In the genomic region with DNA sequence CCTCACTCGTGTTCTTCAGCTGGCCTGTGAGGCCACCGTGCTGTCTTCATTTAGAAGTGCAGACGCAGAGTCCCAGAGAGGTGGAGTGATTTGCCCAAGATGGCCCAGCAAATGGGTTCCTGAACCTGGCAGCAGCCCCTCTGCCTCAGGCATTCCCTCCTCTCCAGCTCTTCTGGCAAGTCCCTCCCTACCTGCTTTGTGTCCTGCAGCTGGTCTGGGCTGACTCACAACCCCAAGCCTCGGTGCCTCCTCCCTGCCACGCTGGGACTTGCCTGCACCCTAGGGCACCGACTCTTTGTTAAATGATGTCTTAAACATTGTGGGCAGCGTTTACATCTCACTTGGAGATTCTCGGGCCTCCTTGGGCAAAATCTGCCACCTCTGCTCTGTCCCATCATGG, we compare ENCODE assay signal across 22 cellular contexts. TPM values are rescaled to one million over a fixed set of nuclear protein-coding genes. Genes with fewer than 3 reads are reported as not detected.
DNase-seq lines count a peak whose midpoint lies in the region; ATAC-seq and TF ChIP-seq lines count a peak whose summit lies in the region.
"Had no signal": no experiment of that assay in that cellular context is flagged by ENCODE, and none has a peak within 500 bp of the region (broad histone marks: within the 10 kb centered on the region; RNA-seq: fewer than 3 reads in every experiment).

No MANE protein-coding gene starts in this region.

- DNase-seq in Right ventricle myocardium inferior (ENCODE audit: missing footprints) (peak; percentile 9), right atrium auricular region (ENCODE audit: low spot score) (no peak), RWPE1 (ENCODE audit: low spot score) (peak; percentile 68), hippocampal formation (lab: John Stamatoyannopoulos, UW) (no peak), C1 segment of cervical spinal cord (lab: John Stamatoyannopoulos, UW) (no peak)
- no peak for DNase-seq in activated naive CD8-positive, alpha-beta T cell treated with anti-CD3 and anti-CD28 coated beads, Interleukin-2, amount 50 U/mL, for 24 hours
- DNase-seq: 8988T, AML-193, GF-D8, HCEC 1CT, NCI-H1417, NCI-H1694 treated with DMSO at 0.1 percent for 48 hours, NCI-H2081 treated with DMSO at 0.1 percent for 48 hours, NCI-H526, OCI-M1, SHP77 treated with DMSO at 0.1 percent for 48 hours, SW 1271 had no signal

- ATAC-seq in Right ventricle myocardium inferior (no peak), esophagus mucosa (peak; percentile 88)
- no peak for ATAC-seq in activated naive CD8-positive, alpha-beta T cell treated with anti-CD3 and anti-CD28 coated beads, Interleukin-2, amount 50 U/mL, for 24 hours

- no peak overlapping the region for H3K4me3 ChIP-seq in right atrium auricular region
- H3K4me3 ChIP-seq: SK-N-MC had no signal

- CTCF ChIA-PET in RWPE1 (lab: Yijun Ruan, JAX): interaction anchor here (0.5 kb wide), 1 partner anchor 19 kb away, joined by 3 read pairs; no protein-coding TSS in a partner anchor

- peaks cover 20% of the 10 kb centered on the region for H3K27me3 Mint-ChIP-seq in activated naive CD8-positive, alpha-beta T cell treated with anti-CD3 and anti-CD28 coated beads, Interleukin-2, amount 50 U/mL, for 24 hours

- H3K36me3 Mint-ChIP-seq in activated naive CD8-positive, alpha-beta T cell treated with anti-CD3 and anti-CD28 coated beads, Interleukin-2, amount 50 U/mL, for 24 hours (ENCODE audit: low read depth): no peaks in the 10 kb centered on the region
- H3K36me3 Mint-ChIP-seq: IgD-negative memory B cell had no signal

- no peak overlapping the region for H3K27ac Mint-ChIP-seq in activated naive CD8-positive, alpha-beta T cell treated with anti-CD3 and anti-CD28 coated beads, Interleukin-2, amount 50 U/mL, for 24 hours
- H3K27ac Mint-ChIP-seq: IgD-negative memory B cell had no signal

- TF ChIP-seq CTCF in right atrium auricular region (IDR thresholded peaks at IDR 0.05) (no peak), RWPE1 (conservative IDR thresholded peaks at IDR 0.05; ENCODE audit: low read depth) (no peak)

- peaks cover 0 to 15% of the 10 kb centered on the region in 2 donors for H3K4me1 ChIP-seq in right atrium auricular region

- intact Hi-C loops in Right ventricle myocardium inferior (cut with DNase I): no loop called here

- POLR2A ChIA-PET in RWPE1 (lab: Yijun Ruan, JAX; ENCODE audit: low non-redundant PET): no interaction called here

- peaks cover 0 to 31% of the 10 kb centered on the region in 2 donors for H3K9me3 ChIP-seq in right atrium auricular region

- H3K4me1 Mint-ChIP-seq in activated naive CD8-positive, alpha-beta T cell treated with anti-CD3 and anti-CD28 coated beads, Interleukin-2, amount 50 U/mL, for 24 hours: no peaks in the 10 kb centered on the region
- H3K4me1 Mint-ChIP-seq: IgD-negative memory B cell had no signal

- H3K4me3 Mint-ChIP-seq in activated naive CD8-positive, alpha-beta T cell treated with anti-CD3 and anti-CD28 coated beads, Interleukin-2, amount 50 U/mL, for 24 hours: no peak overlapping the region
- H3K4me3 Mint-ChIP-seq: IgD-negative memory B cell had no signal

- H3K27me3 ChIP-seq in right atrium auricular region: peaks cover 0 to 12% of the 10 kb centered on the region in 2 donors

- H3K27ac ChIP-seq in right atrium auricular region: no peak overlapping the region
- peak overlapping the region; percentile 37 for H3K27ac ChIP-seq in RWPE1
- H3K27ac ChIP-seq: C4-2B, SK-N-MC had no signal

- no peaks in the 10 kb centered on the region for H3K36me3 ChIP-seq in right atrium auricular region

- peaks cover 9% of the 10 kb centered on the region for H3K9me3 Mint-ChIP-seq in activated naive CD8-positive, alpha-beta T cell treated with anti-CD3 and anti-CD28 coated beads, Interleukin-2, amount 50 U/mL, for 24 hours

RNA-seq across cellular contexts. Expression of gene HMX1, which starts 26.1 kb away (rescaled TPM):
- total RNA-seq in Right ventricle myocardium inferior: not detected
- not detected for total RNA-seq in right atrium auricular region
- not detected for total RNA-seq in esophagus mucosa
- total RNA-seq: M059J had no signal

Comparison
In these comparisons a context has a peak if more than half of its experiments do, and no peak if none do; other contexts are left out.
1. DNase-seq: peak in Right ventricle myocardium inferior (single experiment) and RWPE1 (single experiment); none in right atrium auricular region (single experiment), hippocampal formation (0 of 2), C1 segment of cervical spinal cord (0 of 14) and activated naive CD8-positive, alpha-beta T cell treated with anti-CD3 and anti-CD28 coated beads, Interleukin-2, amount 50 U/mL, for 24 hours (single experiment).